Comparison of ENCODE assay signal across 1 cellular context in genomic region chr17:50661795-50662391, GRCh38.
TF ChIP-seq lines count a peak whose summit lies in the region.

No MANE protein-coding gene starts in this region.

TF ChIP-seq in K562, 482 proteins besides CTCF, POLR2A, EP300 and RAD21 (continued from another document and continues in another):
- TF ChIP-seq HOMEZ (CRISPR knock-in tag; IDR thresholded peaks at IDR 0.05) (no peak), ARNT (IDR thresholded peaks at IDR 0.05) (peak in 1 of 2 experiments; percentile 90; a peak in 2 of 4 replicates), TCF15 (CRISPR knock-in tag; IDR thresholded peaks at IDR 0.05) (no peak), STAT5B (CRISPR knock-in tag; IDR thresholded peaks at IDR 0.05) (no peak), ZNF398 (CRISPR knock-in tag; IDR thresholded peaks at IDR 0.05) (no peak), CBX2 (IDR thresholded peaks at IDR 0.05; ENCODE audit: insufficient read depth, low read length, poor library complexity, severe bottlenecking) (no peak), HLTF (IDR thresholded peaks at IDR 0.05) (peak; percentile 92), KDM4B (IDR thresholded peaks at IDR 0.05; ENCODE audit: borderline replicate concordance in 2 of 2, low read depth in 1 of 2) (no peak), ZBTB26 (CRISPR knock-in tag; IDR thresholded peaks at IDR 0.05) (no peak), GATAD2B (IDR thresholded peaks at IDR 0.05; ENCODE audit: borderline replicate concordance) (no peak), TFAM (CRISPR knock-in tag; conservative IDR thresholded peaks at IDR 0.05) (no peak), MLLT1 (IDR thresholded peaks at IDR 0.05) (no peak; a peak in 1 of 4 replicates), SNAPC5 (CRISPR knock-in tag; IDR thresholded peaks at IDR 0.05) (no peak), ZNF140 (CRISPR knock-in tag; IDR thresholded peaks at IDR 0.05) (no peak), POLR2AphosphoS2 (IDR thresholded peaks at IDR 0.05; ENCODE audit: low read length) (no peak), FOXO4 (CRISPR knock-in tag; IDR thresholded peaks at IDR 0.05) (no peak), PRMT5 (CRISPR knock-in tag; IDR thresholded peaks at IDR 0.05) (no peak), MCM3 (IDR thresholded peaks at IDR 0.05) (no peak), ZNF655 (CRISPR knock-in tag; IDR thresholded peaks at IDR 0.05) (no peak), REST (CRISPR knock-in tag; IDR thresholded peaks at IDR 0.05; ENCODE audit: low read depth) (no peak), ZKSCAN8 (CRISPR knock-in tag; IDR thresholded peaks at IDR 0.05) (no peak), BRD4 (IDR thresholded peaks at IDR 0.05) (no peak), ZNF76 (CRISPR knock-in tag; IDR thresholded peaks at IDR 0.05; ENCODE audit: borderline replicate concordance) (no peak), TAF7 (tag; IDR thresholded peaks at IDR 0.05) (0 out of 2 replicates have a peak, but pooled peaks have one; percentile 9), PTTG1 (tag; IDR thresholded peaks at IDR 0.05; ENCODE audit: low read depth) (no peak), IRF1 (CRISPR knock-in tag; IDR thresholded peaks at IDR 0.05; ENCODE audit: borderline replicate concordance) (no peak), MLX (CRISPR knock-in tag; conservative IDR thresholded peaks at IDR 0.05) (no peak), MTA3 (IDR thresholded peaks at IDR 0.05; ENCODE audit: borderline replicate concordance) (peak; percentile 89), ZNF277 (CRISPR knock-in tag; IDR thresholded peaks at IDR 0.05; ENCODE audit: borderline replicate concordance) (no peak), HMGXB4 (CRISPR knock-in tag; IDR thresholded peaks at IDR 0.05) (no peak), ELF1 (tag; IDR thresholded peaks at IDR 0.05) (no peak), SOX6 (IDR thresholded peaks at IDR 0.05) (peak; percentile 50; the same call in 1 of the 2 replicates), NONO (IDR thresholded peaks at IDR 0.05; ENCODE audit: low read depth in 2 of 2, low read length in 1 of 2) (no peak), ZNF592 (IDR thresholded peaks at IDR 0.05) (peak; percentile 98), TCF3 (CRISPR knock-in tag; IDR thresholded peaks at IDR 0.05) (0 out of 2 replicates have a peak, but pooled peaks have one; percentile 27), KLF1 (tag; IDR thresholded peaks at IDR 0.05) (no peak)
